In genomic region chr2:112908559-112908958, GRCh38 we compare ENCODE assay signal across 19 cellular contexts. TPM values are rescaled to one million over a fixed set of nuclear protein-coding genes. Genes with fewer than 3 reads are reported as not detected.
"Had no signal": no experiment of that assay in that cellular context is flagged by ENCODE, and none has a peak within 500 bp of the region (broad histone marks: within the 10 kb centered on the region; RNA-seq: fewer than 3 reads in every experiment).

No MANE protein-coding gene starts in this region.

RNA-seq across cellular contexts. Expression of gene IL37, which starts 2.4 kb away (rescaled TPM):
- total RNA-seq: activated naive CD4-positive, alpha-beta T cell treated with anti-CD3 and anti-CD28 coated beads for 36 hours; activated naive CD8-positive, alpha-beta T cell treated with anti-CD3 and anti-CD28 coated beads for 36 hours; activated naive CD8-positive, alpha-beta T cell treated with anti-CD3 and anti-CD28 coated beads, Interleukin-2, amount 10 ng/mL, durations not matched to agents 7 days and 5 days; activated T-cell treated with anti-CD3 and anti-CD28 coated beads, Interleukin-2, amount 50 U/mL, for 4 hours; activated T-cell treated with anti-CD3 and anti-CD28 coated beads, Interleukin-2, amount 50 U/mL, for 72 hours; activated T-helper 1 cell treated with anti-CD3 and anti-CD28 coated beads, Interleukin-12 subunit alpha, Interleukin-12 subunit beta, Interleukin-2, Interleukin-4 antibody, amounts not matched to agents 30 ng/mL and 10 ng/mL and 1 ng/mL, durations not matched to agents 14 hours and 24 hours and 36 hours; activated T-helper 2 cell treated with anti-CD3 and anti-CD28 coated beads, Interferon-gamma antibody, Interleukin-2, Interleukin-4, amounts not matched to agents 10 μg/mL and 5 μg/mL and 100 μg/mL, durations not matched to agents 14 hours and 24 hours and 36 hours; adrenal gland; aorta; ascending aorta; astrocyte; body of pancreas; breast epithelium; bronchial epithelial cell; cardiac muscle cell; cardiac septum; cerebellum; chondrocyte had no signal
- polyA plus RNA-seq: adipose tissue, adrenal gland, aorta, cardiac muscle cell had no signal
